Comparison of ENCODE assay signal across 1 cellular context in genomic region chr12:109604132-109604585, GRCh38.
TF ChIP-seq lines count a peak whose summit lies in the region.

No MANE protein-coding gene starts in this region.

TF ChIP-seq in HepG2, 621 proteins besides CTCF, POLR2A, EP300 and RAD21 (continued from another document and continues in another):
- no peak for TF ChIP-seq ZBTB49 (CRISPR knock-in tag; IDR thresholded peaks at IDR 0.05; ENCODE audit: borderline replicate concordance)
- TF ChIP-seq ATF7 (IDR thresholded peaks at IDR 0.05) = no peak
- TF ChIP-seq ATF7 (CRISPR knock-in tag; IDR thresholded peaks at IDR 0.05) = no peak
- no peak for TF ChIP-seq XBP1 (CRISPR knock-in tag; IDR thresholded peaks at IDR 0.05)
- no peak for TF ChIP-seq HOXA7 (CRISPR knock-in tag; IDR thresholded peaks at IDR 0.05)
- TF ChIP-seq BCL6 (CRISPR knock-in tag; IDR thresholded peaks at IDR 0.05) = no peak
- TF ChIP-seq KIAA2018 (CRISPR knock-in tag; IDR thresholded peaks at IDR 0.05; ENCODE audit: borderline replicate concordance) = no peak
- TF ChIP-seq, protein P1, sequence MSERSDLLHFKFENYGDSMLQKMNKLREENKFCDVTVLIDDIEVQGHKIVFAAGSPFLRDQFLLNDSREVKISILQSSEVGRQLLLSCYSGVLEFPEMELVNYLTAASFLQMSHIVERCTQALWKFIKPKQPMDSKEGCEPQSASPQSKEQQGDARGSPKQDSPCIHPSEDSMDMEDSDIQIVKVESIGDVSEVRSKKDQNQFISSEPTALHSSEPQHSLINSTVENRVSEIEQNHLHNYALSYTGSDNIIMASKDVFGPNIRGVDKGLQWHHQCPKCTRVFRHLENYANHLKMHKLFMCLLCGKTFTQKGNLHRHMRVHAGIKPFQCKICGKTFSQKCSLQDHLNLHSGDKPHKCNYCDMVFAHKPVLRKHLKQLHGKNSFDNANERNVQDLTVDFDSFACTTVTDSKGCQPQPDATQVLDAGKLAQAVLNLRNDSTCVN (CRISPR knock-in tag; IDR thresholded peaks at IDR 0.05; ENCODE audit: borderline replicate concordance) = no peak
- no peak for TF ChIP-seq MTA3 (CRISPR knock-in tag; IDR thresholded peaks at IDR 0.05)
- TF ChIP-seq MEIS1 (CRISPR knock-in tag; IDR thresholded peaks at IDR 0.05; ENCODE audit: borderline replicate concordance) = no peak
- TF ChIP-seq RARG (CRISPR knock-in tag; IDR thresholded peaks at IDR 0.05; ENCODE audit: low read depth) = no peak
- no peak for TF ChIP-seq USF2 (IDR thresholded peaks at IDR 0.05; ENCODE audit: low read depth, low read length)
- TF ChIP-seq USF2 (CRISPR knock-in tag; IDR thresholded peaks at IDR 0.05; ENCODE audit: borderline replicate concordance) = no peak
- 0 out of 2 replicates have a peak, but pooled peaks have one; percentile 23 for TF ChIP-seq NR2F2 (IDR thresholded peaks at IDR 0.05; ENCODE audit: borderline replicate concordance, low read depth)
- TF ChIP-seq HNF4G (IDR thresholded peaks at IDR 0.05; ENCODE audit: borderline replicate concordance, low read depth, low read length) = peak; percentile 66
- peak; percentile 51; the same call in 1 of the 2 replicates for TF ChIP-seq HNF4G (CRISPR knock-in tag; IDR thresholded peaks at IDR 0.05; ENCODE audit: borderline replicate concordance, low read depth)
- TF ChIP-seq ZNF780A (CRISPR knock-in tag; IDR thresholded peaks at IDR 0.05) = no peak
- TF ChIP-seq NFYB (CRISPR knock-in tag; IDR thresholded peaks at IDR 0.05) = no peak
- peak; percentile 23; the same call in 1 of the 2 replicates for TF ChIP-seq GFI1 (CRISPR knock-in tag; IDR thresholded peaks at IDR 0.05; ENCODE audit: borderline replicate concordance)
- no peak for TF ChIP-seq KLF16 (CRISPR knock-in tag; IDR thresholded peaks at IDR 0.05)
- TF ChIP-seq MTF1 (CRISPR knock-in tag; IDR thresholded peaks at IDR 0.05) = no peak
- no peak for TF ChIP-seq ZC3H13 (CRISPR knock-in tag; IDR thresholded peaks at IDR 0.05)
- TF ChIP-seq ZNF556 (CRISPR knock-in tag; IDR thresholded peaks at IDR 0.05; ENCODE audit: borderline replicate concordance) = no peak
- TF ChIP-seq, protein P2, sequence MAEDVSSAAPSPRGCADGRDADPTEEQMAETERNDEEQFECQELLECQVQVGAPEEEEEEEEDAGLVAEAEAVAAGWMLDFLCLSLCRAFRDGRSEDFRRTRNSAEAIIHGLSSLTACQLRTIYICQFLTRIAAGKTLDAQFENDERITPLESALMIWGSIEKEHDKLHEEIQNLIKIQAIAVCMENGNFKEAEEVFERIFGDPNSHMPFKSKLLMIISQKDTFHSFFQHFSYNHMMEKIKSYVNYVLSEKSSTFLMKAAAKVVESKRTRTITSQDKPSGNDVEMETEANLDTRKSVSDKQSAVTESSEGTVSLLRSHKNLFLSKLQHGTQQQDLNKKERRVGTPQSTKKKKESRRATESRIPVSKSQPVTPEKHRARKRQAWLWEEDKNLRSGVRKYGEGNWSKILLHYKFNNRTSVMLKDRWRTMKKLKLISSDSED (CRISPR knock-in tag; IDR thresholded peaks at IDR 0.05) = no peak
- TF ChIP-seq NFIB (CRISPR knock-in tag; IDR thresholded peaks at IDR 0.05; ENCODE audit: borderline replicate concordance) = no peak
- TF ChIP-seq NFE2 (CRISPR knock-in tag; IDR thresholded peaks at IDR 0.05) = no peak
- TF ChIP-seq RBFOX2 (IDR thresholded peaks at IDR 0.05; ENCODE audit: low read depth, low read length) = no peak
- no peak for TF ChIP-seq HNF1A (IDR thresholded peaks at IDR 0.05; ENCODE audit: low read depth)
- TF ChIP-seq HNF1A (CRISPR knock-in tag; IDR thresholded peaks at IDR 0.05; ENCODE audit: borderline replicate concordance) = no peak
- TF ChIP-seq ZNF24 (IDR thresholded peaks at IDR 0.05) = peak; percentile 67; the same call in 1 of the 2 replicates
- no peak for TF ChIP-seq MIER2 (CRISPR knock-in tag; IDR thresholded peaks at IDR 0.05)
- TF ChIP-seq ZFP62 (CRISPR knock-in tag; IDR thresholded peaks at IDR 0.05) = no peak
- no peak for TF ChIP-seq ZNF510 (CRISPR knock-in tag; IDR thresholded peaks at IDR 0.05; ENCODE audit: low read depth)
- no peak for TF ChIP-seq GABPB1 (CRISPR knock-in tag; IDR thresholded peaks at IDR 0.05)
- no peak for TF ChIP-seq NRL (CRISPR knock-in tag; IDR thresholded peaks at IDR 0.05; ENCODE audit: borderline replicate concordance)
- TF ChIP-seq MYPOP (CRISPR knock-in tag; IDR thresholded peaks at IDR 0.05) = no peak
